In genomic region chr1:79629414-79629813, GRCh38 we compare ENCODE assay signal across 20 cellular contexts.
A peak's percentile ranks its signal among the peaks of the same experiment; 100 is the strongest.
DNase-seq lines count a peak whose midpoint lies in the region; ATAC-seq and TF ChIP-seq lines count a peak whose summit lies in the region.
"Had no signal": no experiment of that assay in that cellular context is flagged by ENCODE, and none has a peak within 500 bp of the region (broad histone marks: within the 10 kb centered on the region; RNA-seq: fewer than 3 reads in every experiment).

No MANE protein-coding gene starts in this region.

- no peak overlapping the region for H3K4me3 Mint-ChIP-seq in activated T-cell treated with anti-CD3 and anti-CD28 coated beads, Interleukin-2, amount 50 U/mL, for 4 hours
- H3K4me3 Mint-ChIP-seq in activated CD4-positive, alpha-beta memory T cell treated with anti-CD3 and anti-CD28 coated beads for 36 hours: no peak overlapping the region
- H3K4me3 Mint-ChIP-seq: activated CD4-positive, alpha-beta T cell treated with anti-CD3 and anti-CD28 coated beads, Interleukin-2, amount 10 ng/mL, durations not matched to agents 7 days and 5 days; endodermal cell; GM23338 had no signal

- DNase-seq in SIG-M5 (lab: John Stamatoyannopoulos, UW) (peak; percentile 4), SIG-M5 treated with dmso at 0.1 percent for 504 hours (lab: John Stamatoyannopoulos, UW; ENCODE audit: unreplicated experiment) (no peak), NOMO-1 (lab: John Stamatoyannopoulos, UW; ENCODE audit: unreplicated experiment in 2 of 2) (peak; percentile 74 to 81), GM20000 (ENCODE audit: low spot score) (no peak), HuH-7 (ENCODE audit: low spot score) (no peak)
- DNase-seq in activated T-cell treated with anti-CD3 and anti-CD28 coated beads, Interleukin-2, amount 50 U/mL, for 4 hours: no peak
- no peak for DNase-seq in activated CD4-positive, alpha-beta memory T cell treated with anti-CD3 and anti-CD28 coated beads for 36 hours
- DNase-seq: activated CD4-positive, alpha-beta T cell treated with anti-CD3 and anti-CD28 coated beads, Interleukin-2, amount 10 ng/mL, durations not matched to agents 7 days and 5 days; activated naive CD4-positive, alpha-beta T cell treated with anti-CD3 and anti-CD28 coated beads, Interleukin-2, amount 50 U/mL, for 16 hours; activated T-cell treated with anti-CD3 and anti-CD28 coated beads for 4 hours; Calu3; endodermal cell; head of caudate nucleus; left ventricle myocardium superior; NCI-H526; Peyer's patch; spleen had no signal

- H3K36me3 Mint-ChIP-seq in activated T-cell treated with anti-CD3 and anti-CD28 coated beads, Interleukin-2, amount 50 U/mL, for 4 hours (ENCODE audit: insufficient read depth): no peaks in the 10 kb centered on the region
- H3K36me3 Mint-ChIP-seq in activated CD4-positive, alpha-beta memory T cell treated with anti-CD3 and anti-CD28 coated beads for 36 hours: no peaks in the 10 kb centered on the region

- H3K27me3 Mint-ChIP-seq in activated T-cell treated with anti-CD3 and anti-CD28 coated beads, Interleukin-2, amount 50 U/mL, for 4 hours (ENCODE audit: low read depth): no peaks in the 10 kb centered on the region
- H3K27me3 Mint-ChIP-seq in activated CD4-positive, alpha-beta memory T cell treated with anti-CD3 and anti-CD28 coated beads for 36 hours: no peaks in the 10 kb centered on the region
- H3K27me3 Mint-ChIP-seq: activated CD4-positive, alpha-beta T cell treated with anti-CD3 and anti-CD28 coated beads, Interleukin-2, amount 10 ng/mL, durations not matched to agents 7 days and 5 days had no signal

- no peak overlapping the region for H3K27ac Mint-ChIP-seq in activated CD4-positive, alpha-beta memory T cell treated with anti-CD3 and anti-CD28 coated beads for 36 hours
- H3K27ac Mint-ChIP-seq: activated CD4-positive, alpha-beta T cell treated with anti-CD3 and anti-CD28 coated beads, Interleukin-2, amount 10 ng/mL, durations not matched to agents 7 days and 5 days; endodermal cell had no signal

- no peaks in the 10 kb centered on the region for H3K4me1 Mint-ChIP-seq in activated T-cell treated with anti-CD3 and anti-CD28 coated beads, Interleukin-2, amount 50 U/mL, for 4 hours (ENCODE audit: low read depth)
- no peaks in the 10 kb centered on the region for H3K4me1 Mint-ChIP-seq in activated CD4-positive, alpha-beta memory T cell treated with anti-CD3 and anti-CD28 coated beads for 36 hours (ENCODE audit: low read depth)
- H3K4me1 Mint-ChIP-seq: activated CD4-positive, alpha-beta T cell treated with anti-CD3 and anti-CD28 coated beads, Interleukin-2, amount 10 ng/mL, durations not matched to agents 7 days and 5 days; endodermal cell; GM23338 had no signal

- ATAC-seq in HG02938 (IDR thresholded peaks at IDR 0.05; ENCODE audit: unreplicated experiment): peak; percentile 68
- no peak for ATAC-seq in activated T-cell treated with anti-CD3 and anti-CD28 coated beads, Interleukin-2, amount 50 U/mL, for 4 hours
- ATAC-seq: GM23338, left ventricle myocardium superior, SK-N-SH treated with all-trans-retinoic acid at 6 μM for 48 hours had no signal

- intact Hi-C loops in activated CD4-positive, alpha-beta memory T cell treated with anti-CD3 and anti-CD28 coated beads for 36 hours (cut with micrococcal nuclease): no loop called here

- CTCF ChIA-PET in activated CD4-positive, alpha-beta memory T cell treated with anti-CD3 and anti-CD28 coated beads for 36 hours (lab: Charles Lee): no interaction called here

- POLR2A ChIA-PET in activated CD4-positive, alpha-beta memory T cell treated with anti-CD3 and anti-CD28 coated beads for 36 hours (lab: Charles Lee): no interaction called here

- no peak for TF ChIP-seq CTCF in GM20000 (IDR thresholded peaks at IDR 0.05; ENCODE audit: extremely low read depth, missing control alignments)

- no peaks in the 10 kb centered on the region for H3K9me3 Mint-ChIP-seq in activated T-cell treated with anti-CD3 and anti-CD28 coated beads, Interleukin-2, amount 50 U/mL, for 4 hours
- no peaks in the 10 kb centered on the region for H3K9me3 Mint-ChIP-seq in activated CD4-positive, alpha-beta memory T cell treated with anti-CD3 and anti-CD28 coated beads for 36 hours
- H3K9me3 Mint-ChIP-seq: activated CD4-positive, alpha-beta T cell treated with anti-CD3 and anti-CD28 coated beads, Interleukin-2, amount 10 ng/mL, durations not matched to agents 7 days and 5 days; endodermal cell; GM23338 had no signal

Comparison
In these comparisons a context has a peak if more than half of its experiments do, and no peak if none do; other contexts are left out.
1. DNase-seq: peak in SIG-M5 (single experiment) and NOMO-1 (2 of 2); none in SIG-M5 treated with dmso at 0.1 percent for 504 hours (single experiment), GM20000 (single experiment), HuH-7 (single experiment), activated T-cell treated with anti-CD3 and anti-CD28 coated beads, Interleukin-2, amount 50 U/mL, for 4 hours (single experiment) and activated CD4-positive, alpha-beta memory T cell treated with anti-CD3 and anti-CD28 coated beads for 36 hours (single experiment).